ENCODE assay signal across 15 cellular contexts in genomic region chr20:49906615-49907154, GRCh38. TPM values are rescaled to one million over a fixed set of nuclear protein-coding genes. Genes with fewer than 3 reads are reported as not detected.
DNase-seq lines count a peak whose midpoint lies in the region; ATAC-seq and TF ChIP-seq lines count a peak whose summit lies in the region.
"Had no signal": no experiment of that assay in that cellular context is flagged by ENCODE, and none has a peak within 500 bp of the region (broad histone marks: within the 10 kb centered on the region; RNA-seq: fewer than 3 reads in every experiment).

No MANE protein-coding gene starts in this region.

- H3K27me3 ChIP-seq in heart right ventricle (no peaks in the 10 kb centered on the region), SJSA1 (replicated peaks) (no peaks in the 10 kb centered on the region), neural progenitor cell (no peaks in the 10 kb centered on the region), upper lobe of right lung (no peaks in the 10 kb centered on the region)
- H3K27me3 ChIP-seq: BLaER1 treated with 17β-estradiol and CSF1 and Interleukin-3, amounts not matched to agents 10 nM and 100 nM had no signal

- peaks cover 2% of the 10 kb centered on the region for H3K27me3 Mint-ChIP-seq in neural progenitor cell (ENCODE audit: insufficient read depth, low read depth)
- H3K27me3 Mint-ChIP-seq in effector memory CD8-positive, alpha-beta T cell, result no peaks in the 10 kb centered on the region
- H3K27me3 Mint-ChIP-seq: CD4-positive, CD25-positive, alpha-beta regulatory T cell had no signal

- peaks cover 19% of the 10 kb centered on the region for H4K20me1 ChIP-seq in neural progenitor cell (ENCODE audit: low read depth)

- H3K36me3 ChIP-seq in heart right ventricle (peaks cover 0 to 78% (median 37%) of the 10 kb centered on the region in 9 donors), SJSA1 (peaks cover 69% of the 10 kb centered on the region), neural progenitor cell (no peaks in the 10 kb centered on the region), upper lobe of right lung (peaks cover 45% of the 10 kb centered on the region)

- WGBS in heart right ventricle, 2 donors, result 89% methylated on average over 15 of the region's 15 CpGs

- no peak for TF ChIP-seq CTCF in heart right ventricle (IDR thresholded peaks at IDR 0.05)
- no peak for TF ChIP-seq CTCF in neural progenitor cell (IDR thresholded peaks at IDR 0.05)
- TF ChIP-seq CTCF in upper lobe of right lung (IDR thresholded peaks at IDR 0.05), result no peak

- no peaks in the 10 kb centered on the region for H3K9me3 Mint-ChIP-seq in neural progenitor cell
- H3K9me3 Mint-ChIP-seq in effector memory CD8-positive, alpha-beta T cell, result no peaks in the 10 kb centered on the region

- peak overlapping the region; percentile 16 for H3K4me3 Mint-ChIP-seq in neural progenitor cell
- H3K4me3 Mint-ChIP-seq in effector memory CD8-positive, alpha-beta T cell, result peak overlapping the region in 1 of 2 donors; percentile 10

- peaks cover 21% of the 10 kb centered on the region for H3K4me1 Mint-ChIP-seq in neural progenitor cell
- H3K4me1 Mint-ChIP-seq in effector memory CD8-positive, alpha-beta T cell (ENCODE audit: low read depth in 2 of 2), result peaks cover 6 to 11% of the 10 kb centered on the region in 2 donors

- H3K27ac Mint-ChIP-seq in neural progenitor cell, result no peak overlapping the region
- peak overlapping the region in 1 of 2 donors; percentile 35 for H3K27ac Mint-ChIP-seq in effector memory CD8-positive, alpha-beta T cell

- H3F3A ChIP-seq in neural progenitor cell (ENCODE audit: low read depth), result no peaks in the 10 kb centered on the region

- H3K27ac ChIP-seq in heart right ventricle (peak overlapping the region in 8 of 10 donors; percentile 24 to 84 (median 39)), SJSA1 (peak overlapping the region; percentile 67), neural progenitor cell (no peak overlapping the region), upper lobe of right lung (no peak overlapping the region)
- H3K27ac ChIP-seq: BLaER1 treated with 17β-estradiol and CSF1 and Interleukin-3, amounts not matched to agents 10 nM and 100 nM; HL-60 had no signal

- H2AFZ ChIP-seq in neural progenitor cell (replicated peaks), result no peak overlapping the region

- H3K9ac ChIP-seq in neural progenitor cell, result no peak overlapping the region
- H3K9ac ChIP-seq: BLaER1 treated with 17β-estradiol and CSF1 and Interleukin-3, amounts not matched to agents 10 nM and 100 nM had no signal

- peaks cover 29% of the 10 kb centered on the region for H3K79me2 ChIP-seq in neural progenitor cell (ENCODE audit: low read depth)

- H3K4me1 ChIP-seq in heart right ventricle, result peaks cover 8 to 60% (median 31%) of the 10 kb centered on the region in 9 donors
- H3K4me1 ChIP-seq in SJSA1 (replicated peaks), result peaks cover 14% of the 10 kb centered on the region
- peaks cover 5% of the 10 kb centered on the region for H3K4me1 ChIP-seq in neural progenitor cell
- H3K4me1 ChIP-seq in upper lobe of right lung, result no peaks in the 10 kb centered on the region

- no peak for DNase-seq in heart right ventricle
- no peak for DNase-seq in left cardiac atrium
- DNase-seq in SJSA1 (ENCODE audit: low read depth in 1 of 2, low spot score in 2 of 2), result no peak
- no peak for DNase-seq in neural progenitor cell (ENCODE audit: low spot score)
- peak; percentile 59 for DNase-seq in upper lobe of right lung
- DNase-seq in germinal center (ENCODE audit: low spot score), result no peak
- no peak for DNase-seq in effector memory CD8-positive, alpha-beta T cell
- DNase-seq: 8988T; ACHN; CD4-positive, CD25-positive, alpha-beta regulatory T cell; DMS53; GF-D8 had no signal

- ATAC-seq in heart right ventricle (no peak), left cardiac atrium (no peak), upper lobe of right lung (no peak)
- no peak for ATAC-seq in effector memory CD8-positive, alpha-beta T cell (replicated peaks)
- ATAC-seq: HCT116 had no signal

- H3K9me3 ChIP-seq in heart right ventricle, result no peaks in the 10 kb centered on the region
- H3K9me3 ChIP-seq in SJSA1 (replicated peaks), result no peaks in the 10 kb centered on the region
- H3K9me3 ChIP-seq in neural progenitor cell (ENCODE audit: low read depth), result no peaks in the 10 kb centered on the region
- H3K9me3 ChIP-seq in upper lobe of right lung, result no peaks in the 10 kb centered on the region
- H3K9me3 ChIP-seq: BLaER1 treated with 17β-estradiol and CSF1 and Interleukin-3, amounts not matched to agents 10 nM and 100 nM had no signal

- H3K36me3 Mint-ChIP-seq in neural progenitor cell, result peaks cover 5% of the 10 kb centered on the region
- peaks cover 50% of the 10 kb centered on the region for H3K36me3 Mint-ChIP-seq in effector memory CD8-positive, alpha-beta T cell (ENCODE audit: insufficient read depth)

- intact Hi-C loops in heart right ventricle (cut with DNase I) (loop anchor here in 1 of 10 donors (10.0 kb wide), 1 partner anchor 292 kb away; no protein-coding TSS in a partner anchor), left cardiac atrium (cut with DNase I) (no loop called here), upper lobe of right lung (cut with DNase I) (no loop called here)

- no peak overlapping the region for H3K4me3 ChIP-seq in heart right ventricle
- H3K4me3 ChIP-seq in SJSA1, result no peak overlapping the region
- no peak overlapping the region for H3K4me3 ChIP-seq in neural progenitor cell
- H3K4me3 ChIP-seq in upper lobe of right lung, result no peak overlapping the region
- H3K4me3 ChIP-seq: BLaER1 treated with 17β-estradiol and CSF1 and Interleukin-3, amounts not matched to agents 10 nM and 100 nM had no signal

- no peak overlapping the region for H3K4me2 ChIP-seq in neural progenitor cell
- H3K4me2 ChIP-seq: BLaER1 treated with 17β-estradiol and CSF1 and Interleukin-3, amounts not matched to agents 10 nM and 100 nM had no signal

RNA-seq across cellular contexts. Expression of gene SPATA2, which starts 8.6 kb away (rescaled TPM):
- 10 to 100 TPM in 1 of 10 donors, 1 to 10 TPM in 9; 5.2 to 11.8 (median 6.7) TPM for total RNA-seq in heart right ventricle
- polyA plus RNA-seq in heart right ventricle, result 1 to 10 TPM; 4.8 to 5.0 TPM
- total RNA-seq in left cardiac atrium, result 1 to 10 TPM; 6.5 to 6.8 TPM
- 2.5 and 3.5 TPM in 2 replicates for total RNA-seq in SJSA1 (2014; rRNA removed; shearing (Covaris generic))
- total RNA-seq in neural progenitor cell (ENCODE audit: low replicate concordance), result 4.0 and 5.0 TPM in 2 replicates
- total RNA-seq in upper lobe of right lung, result 8.7 TPM

RNA-seq across cellular contexts. Expression of gene RNF114, which starts 29.5 kb away (rescaled TPM):
- total RNA-seq in heart right ventricle, result 10 to 100 TPM; 41.5 to 60.3 (median 52.1) TPM
- 10 to 100 TPM; 45.0 to 49.5 TPM for polyA plus RNA-seq in heart right ventricle
- total RNA-seq in left cardiac atrium, result 10 to 100 TPM; 44.5 to 48.7 TPM
- 168 and 175 TPM in 2 replicates for total RNA-seq in SJSA1 (2014; rRNA removed; shearing (Covaris generic))
- 41.3 and 105 TPM in 2 replicates for total RNA-seq in neural progenitor cell (ENCODE audit: low replicate concordance)
- total RNA-seq in upper lobe of right lung, result 74.7 TPM

Comparison
In these comparisons a context has a peak if more than half of its experiments do, and no peak if none do; other contexts are left out.
1. H3K27ac ChIP-seq: peak in heart right ventricle (8 of 10) and SJSA1 (single experiment); none in neural progenitor cell (single experiment) and upper lobe of right lung (single experiment).